9 cellular contexts compared by ENCODE assay signal in the genomic region with DNA sequence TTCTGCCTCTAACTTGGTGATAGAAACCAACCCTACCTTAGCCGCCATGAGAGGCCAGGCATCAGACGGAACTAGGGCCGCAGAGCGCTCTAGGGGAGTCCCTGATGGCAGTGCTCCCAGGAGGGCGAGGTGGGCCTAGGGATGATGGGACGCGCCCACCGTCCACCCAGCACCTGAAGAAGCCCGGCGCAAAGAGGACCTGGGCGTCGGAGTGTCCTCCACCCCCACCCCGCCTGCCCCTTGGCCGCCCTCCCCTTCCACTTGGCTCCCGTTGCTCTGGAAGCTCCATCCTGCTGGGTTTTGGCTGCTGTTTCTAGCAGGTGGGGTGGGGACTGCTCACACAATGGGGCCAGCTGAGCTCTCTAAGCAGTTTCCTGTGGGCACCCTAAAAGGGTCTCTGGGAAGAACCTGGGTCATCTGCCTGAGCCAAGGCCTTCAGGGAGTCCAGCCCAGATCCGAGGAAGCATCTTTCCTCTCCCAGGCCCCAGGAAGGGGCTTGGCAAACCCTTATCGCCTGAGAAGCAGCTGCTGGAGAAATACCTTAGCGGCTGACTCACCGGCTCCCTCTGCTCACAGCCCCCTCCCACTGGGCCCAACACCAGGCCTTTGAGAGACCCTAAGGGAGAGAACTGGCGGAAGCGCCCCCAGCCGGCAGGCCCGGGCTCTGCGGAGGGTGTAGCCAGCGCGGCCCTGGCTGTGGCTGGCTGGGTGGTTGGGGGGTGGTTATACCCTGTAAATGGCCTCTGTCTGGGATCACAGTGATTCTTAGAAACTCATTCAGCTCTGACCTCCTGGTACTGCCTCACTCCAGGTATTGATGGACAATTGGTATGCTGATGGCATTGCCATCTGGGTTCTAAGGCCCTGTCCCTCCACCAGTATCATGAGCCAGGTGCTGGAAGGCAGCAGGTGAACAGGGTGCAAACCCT. TPM values are rescaled to one million over a fixed set of nuclear protein-coding genes. Genes with fewer than 3 reads are reported as not detected.
DNase-seq lines count a peak whose midpoint lies in the region; ATAC-seq and TF ChIP-seq lines count a peak whose summit lies in the region.
"Had no signal": no experiment of that assay in that cellular context is flagged by ENCODE, and none has a peak within 500 bp of the region (broad histone marks: within the 10 kb centered on the region; RNA-seq: fewer than 3 reads in every experiment).

No MANE protein-coding gene starts in this region.

- H3K36me3 Mint-ChIP-seq in CD8-positive, alpha-beta T cell: no peaks in the 10 kb centered on the region
- H3K36me3 Mint-ChIP-seq in central memory CD8-positive, alpha-beta T cell (ENCODE audit: insufficient read depth): no peaks in the 10 kb centered on the region
- H3K36me3 Mint-ChIP-seq: memory B cell had no signal

- no peaks in the 10 kb centered on the region for H3K36me3 ChIP-seq in CD8-positive, alpha-beta T cell (ENCODE audit: insufficient read depth, low read length)
- peaks cover 41% of the 10 kb centered on the region for H3K36me3 ChIP-seq in MG63

- no peak overlapping the region for H3K4me3 ChIP-seq in CD8-positive, alpha-beta T cell (ENCODE audit: low read depth, low read length)
- no peak overlapping the region for H3K4me3 ChIP-seq in MG63

- CTCF ChIA-PET in CD8-positive, alpha-beta T cell (lab: Charles Lee): interaction anchor here (0.6 to 3.6 kb wide), 7 partner anchors 9 to 58 kb away, joined by 3 to 25 read pairs (median 6); no protein-coding TSS in a partner anchor

- no peak for TF ChIP-seq CTCF in CD8-positive, alpha-beta T cell (IDR thresholded peaks at IDR 0.05)

- no peak overlapping the region for H3K27ac ChIP-seq in CD8-positive, alpha-beta T cell (ENCODE audit: low read depth, low read length)

- H3K9me3 ChIP-seq in CD8-positive, alpha-beta T cell (ENCODE audit: low read length): no peaks in the 10 kb centered on the region
- no peaks in the 10 kb centered on the region for H3K9me3 ChIP-seq in MG63

- no peak for DNase-seq in CD8-positive, alpha-beta T cell
- DNase-seq in MG63: peak; percentile 93
- no peak for DNase-seq in central memory CD8-positive, alpha-beta T cell (ENCODE audit: low spot score in 2 of 2)
- peak; percentile 22 to 73 for DNase-seq in lung microvascular endothelial cell (ENCODE audit: low read depth in 2 of 2)
- DNase-seq in stimulated activated CD4-positive, alpha-beta T cell treated with anti-CD3 and anti-CD28 coated beads, Interleukin-12 subunit alpha, Interleukin-12 subunit beta, amount 100 ng/mL, for 4 hours: no peak
- no peak for DNase-seq in Ammon's horn (ENCODE audit: low spot score)

- intact Hi-C loops in CD8-positive, alpha-beta T cell (cut with DNase I, micrococcal nuclease): loop anchor here in 1 of 2 experiments (5.0 kb wide), 1 partner anchor 374 kb away; a partner anchor contains a TSS

- H3K4me1 ChIP-seq in CD8-positive, alpha-beta T cell (ENCODE audit: insufficient read depth, low read length): peaks cover 13% of the 10 kb centered on the region

- H3K27me3 Mint-ChIP-seq in CD8-positive, alpha-beta T cell (ENCODE audit: low read depth): peaks cover 21% of the 10 kb centered on the region
- H3K27me3 Mint-ChIP-seq in central memory CD8-positive, alpha-beta T cell: peaks cover 24% of the 10 kb centered on the region

- POLR2A ChIA-PET in CD8-positive, alpha-beta T cell (lab: Charles Lee): interaction anchor here (1.4 kb wide), 1 partner anchor 34 kb away, joined by 3 read pairs; no protein-coding TSS in a partner anchor

- H3K4me1 Mint-ChIP-seq in CD8-positive, alpha-beta T cell (ENCODE audit: low read depth): peaks cover 7% of the 10 kb centered on the region
- H3K4me1 Mint-ChIP-seq in central memory CD8-positive, alpha-beta T cell: peaks cover 5% of the 10 kb centered on the region

- H3K27me3 ChIP-seq in CD8-positive, alpha-beta T cell (ENCODE audit: insufficient read depth, low read length): peaks cover 5% of the 10 kb centered on the region
- no peaks in the 10 kb centered on the region for H3K27me3 ChIP-seq in MG63

- H3K9me3 Mint-ChIP-seq in CD8-positive, alpha-beta T cell: no peaks in the 10 kb centered on the region
- no peaks in the 10 kb centered on the region for H3K9me3 Mint-ChIP-seq in central memory CD8-positive, alpha-beta T cell
- H3K9me3 Mint-ChIP-seq: memory B cell had no signal

- H3K4me3 Mint-ChIP-seq in CD8-positive, alpha-beta T cell: peak overlapping the region; percentile 85
- H3K4me3 Mint-ChIP-seq in central memory CD8-positive, alpha-beta T cell: peak overlapping the region; percentile 79

- no peak for ATAC-seq in CD8-positive, alpha-beta T cell
- ATAC-seq in central memory CD8-positive, alpha-beta T cell (replicated peaks; ENCODE audit: extremely low read depth, poor library complexity, severe bottlenecking): no peak
- ATAC-seq in HG02938 (IDR thresholded peaks at IDR 0.05; ENCODE audit: unreplicated experiment): no peak
- ATAC-seq in GM18861 (IDR thresholded peaks at IDR 0.05; ENCODE audit: unreplicated experiment): no peak

- H3K27ac Mint-ChIP-seq in CD8-positive, alpha-beta T cell: no peak overlapping the region
- H3K27ac Mint-ChIP-seq in central memory CD8-positive, alpha-beta T cell (ENCODE audit: low read depth): no peak overlapping the region
- H3K27ac Mint-ChIP-seq: memory B cell had no signal

RNA-seq across cellular contexts. Expression of a gene that starts 19.3 kb away (rescaled TPM):
- total RNA-seq in CD8-positive, alpha-beta T cell: not detected
- 2.5 and 12.5 TPM in 2 replicates for total RNA-seq in MG63 (2014; rRNA removed; shearing (Covaris generic); ENCODE audit: low replicate concordance)
- total RNA-seq in lung microvascular endothelial cell: under 0.01 and 0.20 TPM in 2 replicates

RNA-seq across cellular contexts. Expression of a gene that starts 50.5 kb away (rescaled TPM):
- total RNA-seq in CD8-positive, alpha-beta T cell: 100 to 1,000 TPM; 131 to 135 TPM
- total RNA-seq in MG63 (2014; rRNA removed; shearing (Covaris generic); ENCODE audit: low replicate concordance): 33.4 and 45.4 TPM in 2 replicates
- 44.7 and 46.2 TPM in 2 replicates for total RNA-seq in lung microvascular endothelial cell

Comparison
In these comparisons a context has a peak if more than half of its experiments do, and no peak if none do; other contexts are left out.
1. DNase-seq: peak in MG63 (single experiment) and lung microvascular endothelial cell (2 of 2); none in CD8-positive, alpha-beta T cell (0 of 7), central memory CD8-positive, alpha-beta T cell (0 of 2), stimulated activated CD4-positive, alpha-beta T cell treated with anti-CD3 and anti-CD28 coated beads, Interleukin-12 subunit alpha, Interleukin-12 subunit beta, amount 100 ng/mL, for 4 hours (single experiment) and Ammon's horn (single experiment).